ENCODE assay signal across 9 cellular contexts in genomic region chr1:16475771-16476770, GRCh38. TPM values are rescaled to one million over a fixed set of nuclear protein-coding genes. Genes with fewer than 3 reads are reported as not detected.
DNase-seq lines count a peak whose midpoint lies in the region; ATAC-seq and TF ChIP-seq lines count a peak whose summit lies in the region.
"Not testable (repeated sequence)": the region's sequence is repeated elsewhere in the genome, so short reads cannot be mapped to it uniquely, and the experiment has no call there.
"Had no signal": no experiment of that assay in that cellular context is flagged by ENCODE, and none has a peak within 500 bp of the region (broad histone marks: within the 10 kb centered on the region; RNA-seq: fewer than 3 reads in every experiment).

No MANE protein-coding gene starts in this region.

- not testable (repeated sequence) for H3K27ac Mint-ChIP-seq in GM23338; natural killer cell treated with Interleukin-12 subunit alpha and Interleukin-12 subunit beta and Interleukin-15 and Interleukin-18, amount 100 ng/mL, for 72 hours
- peak overlapping the region in 1 of 2 donors; percentile 4 for H3K27ac Mint-ChIP-seq in stimulated activated naive CD8-positive, alpha-beta T cell treated with anti-CD3 and anti-CD28 coated beads, Interleukin-15, amount 100 ng/mL, for 72 hours

- not testable (repeated sequence) for H3K9me3 ChIP-seq in sigmoid colon

- H3K27me3 ChIP-seq in GM23338 (ENCODE audit: insufficient read depth); sigmoid colon: not testable (repeated sequence)

- not testable (repeated sequence) for H3K4me3 ChIP-seq in GM23338, sigmoid colon

- not testable (repeated sequence) for H3F3A ChIP-seq in GM23338 (replicated peaks; ENCODE audit: low read depth)

- not testable (repeated sequence) for H3K79me2 ChIP-seq in GM23338 (replicated peaks; ENCODE audit: insufficient read depth)

- TF ChIP-seq EP300 in sigmoid colon (IDR thresholded peaks at IDR 0.05): not testable (repeated sequence)

- 92 to 94% methylated on average over 28 to 29 of the region's 29 CpGs for WGBS in sigmoid colon, 2 donors

- not testable (repeated sequence) for H3K36me3 ChIP-seq in GM23338 (ENCODE audit: insufficient read depth)
- peaks cover 22 to 77% (median 55%) of the 10 kb centered on the region in 4 donors for H3K36me3 ChIP-seq in sigmoid colon

- not testable (repeated sequence) for H3K9me3 Mint-ChIP-seq in GM23338; natural killer cell treated with Interleukin-12 subunit alpha and Interleukin-12 subunit beta and Interleukin-15 and Interleukin-18, amount 100 ng/mL, for 72 hours; stimulated activated naive CD8-positive, alpha-beta T cell treated with anti-CD3 and anti-CD28 coated beads, Interleukin-15, amount 100 ng/mL, for 72 hours

- peak; percentile 23 for ATAC-seq in GM23338
- ATAC-seq in esophagus mucosa: peak; percentile 47
- peak; percentile 34 for ATAC-seq in left lobe of liver
- ATAC-seq in natural killer cell treated with Interleukin-12 subunit alpha and Interleukin-12 subunit beta and Interleukin-15 and Interleukin-18, amount 100 ng/mL, for 72 hours: peak; percentile 36 to 54
- ATAC-seq in stimulated activated naive CD8-positive, alpha-beta T cell treated with anti-CD3 and anti-CD28 coated beads, Interleukin-15, amount 100 ng/mL, for 72 hours: peak; percentile 54

- H2AFZ ChIP-seq in GM23338: not testable (repeated sequence)

- not testable (repeated sequence) for DNase-seq in GM23338 (ENCODE audit: low spot score); left lobe of liver (ENCODE audit: low spot score); natural killer cell treated with Interleukin-12 subunit alpha and Interleukin-12 subunit beta and Interleukin-15 and Interleukin-18, amount 100 ng/mL, for 72 hours (ENCODE audit: low spot score); stimulated activated naive CD8-positive, alpha-beta T cell treated with anti-CD3 and anti-CD28 coated beads, Interleukin-15, amount 100 ng/mL, for 72 hours
- DNase-seq in activated effector memory CD4-positive, alpha-beta T cell treated with anti-CD3 and anti-CD28 coated beads, Interleukin-2, amount 50 U/mL, for 16 hours: peak; percentile 48
- DNase-seq in sigmoid colon: peak; percentile 46

- not testable (repeated sequence) for H3K4me2 ChIP-seq in GM23338

- not testable (repeated sequence) for H3K4me1 Mint-ChIP-seq in GM23338; natural killer cell treated with Interleukin-12 subunit alpha and Interleukin-12 subunit beta and Interleukin-15 and Interleukin-18, amount 100 ng/mL, for 72 hours (ENCODE audit: low read depth in 2 of 2)
- peaks cover 10% of the 10 kb centered on the region for H3K4me1 Mint-ChIP-seq in stimulated activated naive CD8-positive, alpha-beta T cell treated with anti-CD3 and anti-CD28 coated beads, Interleukin-15, amount 100 ng/mL, for 72 hours

- TF ChIP-seq POLR2A in sigmoid colon (IDR thresholded peaks at IDR 0.05): not testable (repeated sequence)

- TF ChIP-seq CTCF in GM23338 (conservative IDR thresholded peaks at IDR 0.05; ENCODE audit: low read depth in 2 of 2); sigmoid colon (IDR thresholded peaks at IDR 0.05): not testable (repeated sequence)

- peaks cover 18% of the 10 kb centered on the region; the same call in 2 of the 3 replicates for H3K36me3 Mint-ChIP-seq in GM23338 (ENCODE audit: low read depth)
- peaks cover 10% of the 10 kb centered on the region for H3K36me3 Mint-ChIP-seq in natural killer cell treated with Interleukin-12 subunit alpha and Interleukin-12 subunit beta and Interleukin-15 and Interleukin-18, amount 100 ng/mL, for 72 hours

- not testable (repeated sequence) for H3K27me3 Mint-ChIP-seq in GM23338 (ENCODE audit: insufficient read depth, low read depth, poor library complexity); natural killer cell treated with Interleukin-12 subunit alpha and Interleukin-12 subunit beta and Interleukin-15 and Interleukin-18, amount 100 ng/mL, for 72 hours; stimulated activated naive CD8-positive, alpha-beta T cell treated with anti-CD3 and anti-CD28 coated beads, Interleukin-15, amount 100 ng/mL, for 72 hours

- intact Hi-C loops in sigmoid colon (cut with DNase I): not testable (repeated sequence)

- not testable (repeated sequence) for H3K9me2 ChIP-seq in GM23338 (ENCODE audit: insufficient read depth)

- H3K4me1 ChIP-seq in GM23338 (ENCODE audit: insufficient read depth); sigmoid colon: not testable (repeated sequence)

- not testable (repeated sequence) for H3K27ac ChIP-seq in GM23338 (ENCODE audit: low read depth); sigmoid colon

- not testable (repeated sequence) for H3K4me3 Mint-ChIP-seq in GM23338; natural killer cell treated with Interleukin-12 subunit alpha and Interleukin-12 subunit beta and Interleukin-15 and Interleukin-18, amount 100 ng/mL, for 72 hours; stimulated activated naive CD8-positive, alpha-beta T cell treated with anti-CD3 and anti-CD28 coated beads, Interleukin-15, amount 100 ng/mL, for 72 hours

- H4K20me1 ChIP-seq in GM23338 (replicated peaks; ENCODE audit: insufficient read depth): not testable (repeated sequence)

RNA-seq across cellular contexts. Expression of gene NECAP2, which starts 35.5 kb away (rescaled TPM):
- 28.9 and 32.9 TPM in 2 replicates for total RNA-seq in GM23338 (2014; rRNA removed; shearing (Covaris generic))
- polyA plus RNA-seq in GM23338 (2016; fragmentation: Nextera tagmentation; extraction: Ambion mirVana) (16.9 and 20.2 TPM in 2 replicates), sigmoid colon (10 to 100 TPM; 54.7 to 59.2 (median 59.1) TPM)
- total RNA-seq in esophagus mucosa (38.1 TPM), left lobe of liver (17.8 TPM), sigmoid colon (10 to 100 TPM; 22.8 to 38.0 (median 31.2) TPM)
- total RNA-seq in natural killer cell treated with Interleukin-12 subunit alpha and Interleukin-12 subunit beta and Interleukin-15 and Interleukin-18, amount 100 ng/mL, for 72 hours: 10 to 100 TPM; 72.0 to 95.4 TPM

RNA-seq across cellular contexts. Expression of gene RNU1-1, which starts 38.0 kb away (rescaled TPM):
- under 0.01 TPM in 1 of 2 replicates, not detected in the other for total RNA-seq in GM23338 (2014; rRNA removed; shearing (Covaris generic))
- not detected in 2 replicates for polyA plus RNA-seq in GM23338 (2016; fragmentation: Nextera tagmentation; extraction: Ambion mirVana)
- total RNA-seq in esophagus mucosa: 6,387 TPM
- total RNA-seq in left lobe of liver: 1,159 TPM
- total RNA-seq in natural killer cell treated with Interleukin-12 subunit alpha and Interleukin-12 subunit beta and Interleukin-15 and Interleukin-18, amount 100 ng/mL, for 72 hours: 1,000 to 10,000 TPM; 1,591 to 3,879 TPM
- total RNA-seq in sigmoid colon: under 1 TPM; under 0.01 TPM
- not detected for polyA plus RNA-seq in sigmoid colon

RNA-seq across cellular contexts. Expression of gene SPATA21, which starts 38.8 kb away (rescaled TPM):
- 2.6 TPM in 1 of 2 replicates, not detected in the other for total RNA-seq in GM23338 (2014; rRNA removed; shearing (Covaris generic))
- polyA plus RNA-seq in GM23338 (2016; fragmentation: Nextera tagmentation; extraction: Ambion mirVana) (not detected in 2 replicates), sigmoid colon (under 1 TPM; under 0.01 to 0.23 (median 0.17) TPM)
- total RNA-seq in esophagus mucosa (not detected), left lobe of liver (not detected), sigmoid colon (not detected)
- total RNA-seq in natural killer cell treated with Interleukin-12 subunit alpha and Interleukin-12 subunit beta and Interleukin-15 and Interleukin-18, amount 100 ng/mL, for 72 hours: not detected
- total RNA-seq: CD4-positive, CD25-positive, alpha-beta regulatory T cell; H1 had no signal
- polyA plus RNA-seq: CD4-positive, CD25-positive, alpha-beta regulatory T cell; H1 had no signal

Comparison
In these comparisons a context has a peak if more than half of its experiments do, and no peak if none do; other contexts are left out.
1. RNA of gene RNU1-1, which starts 38.0 kb away (total RNA-seq): 6,387 TPM in esophagus mucosa (single experiment), 1,591 to 3,879 TPM in natural killer cell treated with Interleukin-12 subunit alpha and Interleukin-12 subunit beta and Interleukin-15 and Interleukin-18, amount 100 ng/mL, for 72 hours and 1,159 TPM in left lobe of liver (single experiment); under 0.01 TPM in GM23338 and under 0.01 TPM in sigmoid colon; every median in the first group is over 1,000 times any median in the second.
2. Peak in every context shown above with its lines, with median percentiles within 50 percentile points of each other: ATAC-seq.